In the genomic region with DNA sequence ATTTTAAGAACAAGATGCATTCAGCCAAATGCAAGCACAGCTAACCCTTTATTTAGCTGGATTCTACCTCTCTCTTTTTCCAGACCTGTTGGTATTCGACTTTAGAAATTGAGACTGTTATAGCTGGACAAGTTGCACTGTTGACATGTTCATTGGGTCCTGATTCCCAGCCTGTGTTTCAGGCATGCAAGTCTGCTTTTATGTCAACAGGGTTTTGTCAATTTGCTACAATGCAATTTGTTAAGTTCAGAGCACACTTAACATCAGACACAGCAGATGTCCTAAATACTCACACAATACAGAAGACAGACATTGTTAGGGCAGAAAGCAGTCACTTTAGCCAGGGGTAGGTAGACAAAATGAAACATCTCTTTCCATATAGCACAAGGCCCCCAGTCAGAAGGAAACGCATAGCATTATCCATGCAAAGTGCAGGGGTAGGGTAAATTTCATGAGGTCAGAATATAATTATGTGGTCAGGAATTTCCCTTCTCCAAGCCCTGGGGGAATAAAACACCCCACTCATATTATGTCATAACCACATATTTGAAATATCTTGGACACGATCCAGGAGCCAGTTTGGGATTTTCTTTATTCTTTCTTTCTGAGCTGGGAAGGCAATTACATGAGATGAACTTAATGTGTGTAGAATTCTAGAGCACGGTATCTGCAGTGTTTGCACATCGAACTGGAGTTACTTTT, we compare ENCODE assay signal across 11 cellular contexts.
DNase-seq lines count a peak whose midpoint lies in the region; ATAC-seq and TF ChIP-seq lines count a peak whose summit lies in the region.
"Had no signal": no experiment of that assay in that cellular context is flagged by ENCODE, and none has a peak within 500 bp of the region (broad histone marks: within the 10 kb centered on the region; RNA-seq: fewer than 3 reads in every experiment).

No MANE protein-coding gene starts in this region.

- ATAC-seq in GM21526 (IDR thresholded peaks at IDR 0.05; ENCODE audit: low FRiP score, unreplicated experiment): no peak
- ATAC-seq: activated T-cell treated with anti-CD3 and anti-CD28 coated beads, Interleukin-2, amount 50 U/mL, for 72 hours had no signal

- H3K4me3 ChIP-seq in astrocyte of the spinal cord (ENCODE audit: low read depth, low read length): no peak overlapping the region
- H3K4me3 ChIP-seq: esophagus muscularis mucosa had no signal

- in situ Hi-C loops in astrocyte of the spinal cord (cut with HindIII; ENCODE audit: low sequenced_read_pairs): no loop called here

- DNase-seq in CD1c-positive myeloid dendritic cell (ENCODE audit: extremely low spot score): peak; percentile 17
- DNase-seq in M059J (ENCODE audit: low read depth): peak; percentile 92
- DNase-seq in astrocyte of the spinal cord (ENCODE audit: low read depth, low spot score): peak; percentile 89
- DNase-seq in myocyte (ENCODE audit: low read depth): peak; percentile 75
- DNase-seq in NCI-H1694 treated with DMSO at 0.1 percent for 48 hours (lab: John Stamatoyannopoulos, UW): no peak
- DNase-seq in activated CD4-positive, CD25-positive, alpha-beta regulatory T cell (lab: John Stamatoyannopoulos, UW): no peak
- no peak for DNase-seq in effector CD4-positive, alpha-beta T cell
- DNase-seq: activated T-cell treated with anti-CD3 and anti-CD28 coated beads, Interleukin-2, amount 50 U/mL, for 72 hours; nucleus accumbens had no signal

- no peak for TF ChIP-seq CTCF in astrocyte of the spinal cord (IDR thresholded peaks at IDR 0.05; ENCODE audit: low read depth, low read length)

Comparison
In these comparisons a context has a peak if more than half of its experiments do, and no peak if none do; other contexts are left out.
1. DNase-seq: peak in CD1c-positive myeloid dendritic cell (single experiment), M059J (single experiment), astrocyte of the spinal cord (single experiment) and myocyte (single experiment); none in NCI-H1694 treated with DMSO at 0.1 percent for 48 hours (single experiment), activated CD4-positive, CD25-positive, alpha-beta regulatory T cell (0 of 4) and effector CD4-positive, alpha-beta T cell (single experiment).